In genomic region chr12:52121848-52122838, GRCh38 we compare ENCODE assay signal across 8 cellular contexts. TPM values are rescaled to one million over a fixed set of nuclear protein-coding genes. Genes with fewer than 3 reads are reported as not detected.
DNase-seq lines count a peak whose midpoint lies in the region; ATAC-seq and TF ChIP-seq lines count a peak whose summit lies in the region.

No MANE protein-coding gene starts in this region.

- H3K27ac ChIP-seq in BLaER1 treated with 17β-estradiol and CSF1 and Interleukin-3, amounts not matched to agents 10 nM and 100 nM: 0 out of 22 replicates have a peak overlapping the region, but pooled peaks of 2 of the 11 experiments have one; percentile 22 to 33
- H3K27ac ChIP-seq in OCI-LY3 (ENCODE audit: low read length) (no peak overlapping the region), tibial nerve (no peak overlapping the region)

- no peaks in the 10 kb centered on the region for H3K27me3 ChIP-seq in BLaER1 treated with 17β-estradiol and CSF1 and Interleukin-3, amounts not matched to agents 10 nM and 100 nM
- H3K27me3 ChIP-seq in OCI-LY3 (ENCODE audit: low read depth, low read length) (no peaks in the 10 kb centered on the region), tibial nerve (peaks cover 0 to 14% of the 10 kb centered on the region in 2 donors)

- DNase-seq in HT-29 (ENCODE audit: low spot score): peak; percentile 69
- DNase-seq in activated T-helper 1 cell treated with Interleukin-2 at 50 U/mL for 16 hours (ENCODE audit: low read depth): peak; percentile 39
- DNase-seq in fibroblast of the aortic adventitia (ENCODE audit: low read depth): peak; percentile 52
- DNase-seq in nucleus accumbens (lab: John Stamatoyannopoulos, UW): peak in 30 of 56 donors; percentile 2 to 71 (median 22)
- DNase-seq in tibial nerve (ENCODE audit: low spot score in 2 of 2): peak in 1 of 2 donors; percentile 38

- no peaks in the 10 kb centered on the region for H3K36me3 ChIP-seq in BLaER1 treated with 17β-estradiol and CSF1 and Interleukin-3, amounts not matched to agents 10 nM and 100 nM
- H3K36me3 ChIP-seq in OCI-LY3 (replicated peaks; ENCODE audit: low read depth, low read length) (no peaks in the 10 kb centered on the region), tibial nerve (no peaks in the 10 kb centered on the region)

- no peaks in the 10 kb centered on the region for H3K79me2 ChIP-seq in OCI-LY3 (ENCODE audit: low read length)

- no peaks in the 10 kb centered on the region for H3K9me3 ChIP-seq in BLaER1 treated with 17β-estradiol and CSF1 and Interleukin-3, amounts not matched to agents 10 nM and 100 nM (replicated peaks in 1 of 11)
- H3K9me3 ChIP-seq in OCI-LY3 (ENCODE audit: insufficient read depth, low read length) (no peaks in the 10 kb centered on the region), tibial nerve (no peaks in the 10 kb centered on the region)

- peak overlapping the region; percentile 69; the same call in 1 of the 2 replicates for H2AFZ ChIP-seq in OCI-LY3 (ENCODE audit: low read depth, low read length)

- no peak for ATAC-seq in GM18858 (IDR thresholded peaks at IDR 0.05; ENCODE audit: unreplicated experiment)

- no peak for TF ChIP-seq EP300 in tibial nerve (IDR thresholded peaks at IDR 0.05)

- H3K4me2 ChIP-seq in BLaER1 treated with 17β-estradiol and CSF1 and Interleukin-3, amounts not matched to agents 10 nM and 100 nM: peak overlapping the region; percentile 39 to 95 (median 80); a peak in 20 of 22 replicates
- H3K4me2 ChIP-seq in OCI-LY3 (ENCODE audit: low read length): peak overlapping the region; percentile 55

- H3K4me1 ChIP-seq in BLaER1 treated with 17β-estradiol and CSF1 and Interleukin-3, amounts not matched to agents 10 nM and 100 nM: peaks cover 62 to 98% (median 96%) of the 10 kb centered on the region in 10 experiments
- peaks cover 68% of the 10 kb centered on the region for H3K4me1 ChIP-seq in OCI-LY3 (ENCODE audit: low read length)
- H3K4me1 ChIP-seq in tibial nerve: peaks cover 0 to 9% (median 3%) of the 10 kb centered on the region in 4 donors

- no peaks in the 10 kb centered on the region; a peak in 1 of 22 replicates for H4K20me1 ChIP-seq in BLaER1 treated with 17β-estradiol and CSF1 and Interleukin-3, amounts not matched to agents 10 nM and 100 nM
- no peaks in the 10 kb centered on the region for H4K20me1 ChIP-seq in OCI-LY3 (ENCODE audit: insufficient read depth, low read length)

- 0 out of 22 replicates have a peak overlapping the region, but pooled peaks of 2 of the 11 experiments have one; percentile 10 to 12 for H3K9ac ChIP-seq in BLaER1 treated with 17β-estradiol and CSF1 and Interleukin-3, amounts not matched to agents 10 nM and 100 nM
- H3K9ac ChIP-seq in OCI-LY3 (ENCODE audit: low read length): no peak overlapping the region

- WGBS in tibial nerve, 2 donors: 22 to 25% methylated on average over 20 of the region's 20 CpGs

- H3K4me3 ChIP-seq in BLaER1 treated with 17β-estradiol and CSF1 and Interleukin-3, amounts not matched to agents 10 nM and 100 nM: no peak overlapping the region
- H3K4me3 ChIP-seq in OCI-LY3 (ENCODE audit: low read length) (peak overlapping the region; percentile 36), fibroblast of the aortic adventitia (ENCODE audit: low read depth, low read length) (no peak overlapping the region), tibial nerve (no peak overlapping the region)

- TF ChIP-seq POLR2A in tibial nerve (IDR thresholded peaks at IDR 0.05): no peak

- TF ChIP-seq CTCF in OCI-LY3 (IDR thresholded peaks at IDR 0.05; ENCODE audit: low read depth, low read length): peak; percentile 81
- TF ChIP-seq CTCF in fibroblast of the aortic adventitia (IDR thresholded peaks at IDR 0.05; ENCODE audit: insufficient read depth, low read length): peak; percentile 79
- TF ChIP-seq CTCF in tibial nerve (IDR thresholded peaks at IDR 0.05): peak; percentile 59 to 81 (median 69)

RNA-seq across cellular contexts. Expression of gene SMIM41, which starts 42.6 kb away (rescaled TPM):
- total RNA-seq in HT-29 (2014; rRNA removed; shearing (Covaris generic)): not detected in 2 replicates
- 0.27 and 0.98 TPM in 2 replicates for total RNA-seq in fibroblast of the aortic adventitia (ENCODE audit: low replicate concordance)
- total RNA-seq in tibial nerve: 10 to 100 TPM; 16.5 to 78.7 (median 39.3) TPM

RNA-seq across cellular contexts. Expression of gene ATG101, which starts 52.4 kb away (rescaled TPM):
- total RNA-seq in HT-29 (2014; rRNA removed; shearing (Covaris generic)): 105 and 114 TPM in 2 replicates
- total RNA-seq in fibroblast of the aortic adventitia (ENCODE audit: low replicate concordance) (41.1 and 89.2 TPM in 2 replicates), tibial nerve (10 to 100 TPM; 32.6 to 49.6 (median 37.5) TPM)
